ENCODE assay signal across 8 cellular contexts in genomic region chr10:43396928-43397624, GRCh38. TPM values are rescaled to one million over a fixed set of nuclear protein-coding genes. Genes with fewer than 3 reads are reported as not detected.
DNase-seq lines count a peak whose midpoint lies in the region; ATAC-seq, FAIRE-seq and TF ChIP-seq lines count a peak whose summit lies in the region.

No MANE protein-coding gene starts in this region.

- H3K27ac Mint-ChIP-seq in nephron, result peak overlapping the region; percentile 94 to 98 (median 98)

- no peaks in the 10 kb centered on the region for H3K9me3 ChIP-seq in subcutaneous abdominal adipose tissue (ENCODE audit: control insufficient read depth in 5 of 5, low read length in 5 of 5)

- peak overlapping the region; percentile 16 to 88 (median 77) for H3K9ac ChIP-seq in subcutaneous abdominal adipose tissue (ENCODE audit: low read length in 5 of 5)

- H3K27me3 ChIP-seq in subcutaneous abdominal adipose tissue (ENCODE audit: control insufficient read depth in 5 of 5, insufficient read depth in 4 of 5, low read length in 5 of 5), result no peaks in the 10 kb centered on the region

- no peaks in the 10 kb centered on the region for H3K9me3 Mint-ChIP-seq in nephron

- peaks cover 28% of the 10 kb centered on the region for H3K36me3 Mint-ChIP-seq in nephron (ENCODE audit: low read depth)

- H3K27me3 Mint-ChIP-seq in nephron (ENCODE audit: low read depth), result no peaks in the 10 kb centered on the region

- peaks cover 9 to 38% (median 29%) of the 10 kb centered on the region in 5 donors for H3K36me3 ChIP-seq in subcutaneous abdominal adipose tissue (ENCODE audit: control insufficient read depth in 5 of 5, insufficient read depth in 5 of 5, low read length in 5 of 5)

- peaks cover 57% of the 10 kb centered on the region for H3K4me1 Mint-ChIP-seq in nephron

- peak overlapping the region; percentile 93 for H3K27ac ChIP-seq in subcutaneous abdominal adipose tissue (ENCODE audit: low read depth, low read length)

- DNase-seq in D721Med (ENCODE audit: insufficient read length, low spot score) (peak; percentile 50), HUDEP-2 (lab: John Stamatoyannopoulos, UW; ENCODE audit: unreplicated experiment in 76 of 76) (peak; percentile 12 to 88 (median 77)), RKO (ENCODE audit: low spot score) (peak; percentile 96), fibroblast of the aortic adventitia (ENCODE audit: low read depth) (peak; percentile 63)
- DNase-seq in activated effector memory CD4-positive, alpha-beta T cell treated with Interleukin-2 at 50 U/mL for 16 hours, result peak; percentile 70

- FAIRE-seq in D721Med (lab: Jason Lieb, UNC), result no peak

- peaks cover 1 to 58% (median 49%) of the 10 kb centered on the region in 5 donors for H3K4me1 ChIP-seq in subcutaneous abdominal adipose tissue (ENCODE audit: control insufficient read depth in 5 of 5, insufficient read depth in 5 of 5, low read length in 5 of 5)

- peak; percentile 82 for ATAC-seq in GM21447 (IDR thresholded peaks at IDR 0.05; ENCODE audit: unreplicated experiment)

- H3K4me3 ChIP-seq in fibroblast of the aortic adventitia (ENCODE audit: low read depth, low read length), result peak overlapping the region; percentile 68
- H3K4me3 ChIP-seq in subcutaneous abdominal adipose tissue (ENCODE audit: low read depth in 1 of 5, low read length in 5 of 5), result peak overlapping the region; percentile 40 to 80 (median 61)

- H3K4me3 Mint-ChIP-seq in nephron, result peak overlapping the region; percentile 90 to 93 (median 90)

- no peak for TF ChIP-seq CTCF in D721Med (IDR thresholded peaks at IDR 0.05; ENCODE audit: insufficient read depth, missing control alignments)
- no peak for TF ChIP-seq CTCF in fibroblast of the aortic adventitia (IDR thresholded peaks at IDR 0.05; ENCODE audit: insufficient read depth, low read length)
- no peak for TF ChIP-seq CTCF in nephron (IDR thresholded peaks at IDR 0.05; ENCODE audit: unreplicated experiment in 3 of 3)

RNA-seq across cellular contexts. Expression of gene HNRNPF, which starts 11.9 kb away (rescaled TPM):
- total RNA-seq in fibroblast of the aortic adventitia (ENCODE audit: low replicate concordance), result 66.2 and 196 TPM in 2 replicates

RNA-seq across cellular contexts. Expression of gene FXYD4, which starts 25.6 kb away (rescaled TPM):
- not detected in 2 replicates for total RNA-seq in fibroblast of the aortic adventitia (ENCODE audit: low replicate concordance)

RNA-seq across cellular contexts. Expression of gene ZNF487, which starts 39.8 kb away (rescaled TPM):
- total RNA-seq in fibroblast of the aortic adventitia (ENCODE audit: low replicate concordance), result 6.1 and 36.5 TPM in 2 replicates

Comparison
In these comparisons a context has a peak if more than half of its experiments do, and no peak if none do; other contexts are left out.
1. Peak in every context shown above with its lines: DNase-seq, ATAC-seq, H3K4me3 ChIP-seq and H3K27ac ChIP-seq.